Comparison of ENCODE assay signal across 16 cellular contexts in genomic region chr16:1572664-1573063, GRCh38.
"Had no signal": no experiment of that assay in that cellular context is flagged by ENCODE, and none has a peak within 500 bp of the region (broad histone marks: within the 10 kb centered on the region; RNA-seq: fewer than 3 reads in every experiment).

No MANE protein-coding gene starts in this region.

- DNase-seq: activated CD4-positive, alpha-beta T cell treated with anti-CD3 and anti-CD28 coated beads, Interleukin-2, amount 10 ng/mL, durations not matched to agents 7 days and 5 days; activated CD8-positive, alpha-beta memory T cell treated with anti-CD3 and anti-CD28 coated beads for 24 hours; activated naive CD4-positive, alpha-beta T cell treated with Interleukin-2 at 50 U/mL for 16 hours; anterior cingulate cortex; cerebellar nuclear complex; effector CD8-positive, alpha-beta T cell; esophagus squamous epithelium; kidney glomerular epithelial cell; mesendoderm; natural killer cell; psoas muscle; stomach; T-helper 17 cell; testis; upper lobe of left lung had no signal

- H3K4me3 Mint-ChIP-seq: activated CD4-positive, alpha-beta T cell treated with anti-CD3 and anti-CD28 coated beads, Interleukin-2, amount 10 ng/mL, durations not matched to agents 7 days and 5 days; natural killer cell; T-helper 17 cell had no signal

- ATAC-seq: natural killer cell, psoas muscle, sciatic nerve, T-helper 17 cell had no signal

- H3K36me3 Mint-ChIP-seq: natural killer cell had no signal

- H3K4me1 ChIP-seq: esophagus squamous epithelium, psoas muscle, testis, upper lobe of left lung had no signal

- H3K27ac ChIP-seq: esophagus squamous epithelium, psoas muscle, stomach, testis, upper lobe of left lung had no signal

- H3K9me3 Mint-ChIP-seq: activated CD4-positive, alpha-beta T cell treated with anti-CD3 and anti-CD28 coated beads, Interleukin-2, amount 10 ng/mL, durations not matched to agents 7 days and 5 days; natural killer cell had no signal

- H3K4me3 ChIP-seq: esophagus squamous epithelium, psoas muscle, stomach, testis, upper lobe of left lung had no signal

- H3K27ac Mint-ChIP-seq: activated CD4-positive, alpha-beta T cell treated with anti-CD3 and anti-CD28 coated beads, Interleukin-2, amount 10 ng/mL, durations not matched to agents 7 days and 5 days; natural killer cell had no signal

- H3K27me3 ChIP-seq: esophagus squamous epithelium, stomach, testis, upper lobe of left lung had no signal

- H3K9me3 ChIP-seq: esophagus squamous epithelium, psoas muscle, stomach, testis, upper lobe of left lung had no signal

- H3K4me1 Mint-ChIP-seq: activated CD4-positive, alpha-beta T cell treated with anti-CD3 and anti-CD28 coated beads, Interleukin-2, amount 10 ng/mL, durations not matched to agents 7 days and 5 days; natural killer cell had no signal

- H3K27me3 Mint-ChIP-seq: activated CD4-positive, alpha-beta T cell treated with anti-CD3 and anti-CD28 coated beads, Interleukin-2, amount 10 ng/mL, durations not matched to agents 7 days and 5 days; T-helper 17 cell had no signal
